Comparison of ENCODE assay signal across 23 cellular contexts in the genomic region with DNA sequence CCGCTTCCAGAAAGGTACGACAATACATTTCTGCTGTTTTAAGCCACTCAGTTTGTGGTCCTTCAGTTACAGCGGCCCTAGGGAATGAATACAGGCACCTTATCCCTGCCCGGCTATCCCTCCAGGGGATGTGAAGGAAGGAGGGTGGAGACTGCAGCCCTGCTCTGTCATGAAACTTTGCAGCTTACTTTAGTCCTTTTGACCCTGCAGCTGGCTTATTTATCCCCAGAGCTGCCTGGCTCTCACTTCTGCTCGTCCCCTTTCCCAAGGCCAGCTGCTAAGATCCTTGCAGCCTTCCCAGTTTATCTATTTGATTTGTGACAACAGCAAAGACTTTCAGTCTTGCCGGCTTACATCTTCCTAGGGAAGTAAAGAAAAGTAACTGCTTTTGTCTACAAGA.
"Had no signal": no experiment of that assay in that cellular context is flagged by ENCODE, and none has a peak within 500 bp of the region (broad histone marks: within the 10 kb centered on the region; RNA-seq: fewer than 3 reads in every experiment).

No MANE protein-coding gene starts in this region.

- H3K36me3 ChIP-seq: esophagus muscularis mucosa, gastrocnemius medialis, heart right ventricle, lower lobe of right lung, neutrophil, suprapubic skin, tibial artery, upper lobe of left lung, uterus had no signal

- ATAC-seq: gastrocnemius medialis; lower lobe of right lung; psoas muscle; stimulated activated effector memory CD8-positive, alpha-beta T cell treated with anti-CD3 and anti-CD28 coated beads, Interleukin-12 subunit alpha, Interleukin-12 subunit beta, amount 100 ng/mL, for 72 hours; stimulated activated naive CD8-positive, alpha-beta T cell treated with anti-CD3 and anti-CD28 coated beads, Interleukin-15, Interleukin-2, amounts not matched to agents 100 U/mL and 50 U/mL, for 24 hours had no signal

- H3K4me3 ChIP-seq: dorsolateral prefrontal cortex, esophagus muscularis mucosa, gastrocnemius medialis, heart right ventricle, lower lobe of right lung, psoas muscle, suprapubic skin, tibial artery, upper lobe of left lung, uterus had no signal

- H3K27ac ChIP-seq: dorsolateral prefrontal cortex, epithelial cell of prostate, esophagus muscularis mucosa, gastrocnemius medialis, heart right ventricle, lower lobe of right lung, neutrophil, psoas muscle, suprapubic skin, tibial artery, upper lobe of left lung, uterus had no signal

- H3K4me1 ChIP-seq: psoas muscle, tibial artery, uterus had no signal

- H3K27me3 ChIP-seq: dorsolateral prefrontal cortex, esophagus muscularis mucosa, neutrophil, suprapubic skin, tibial artery, upper lobe of left lung, uterus had no signal

- H3K9me3 ChIP-seq: esophagus muscularis mucosa, gastrocnemius medialis, heart right ventricle, lower lobe of right lung, neutrophil, psoas muscle, suprapubic skin, tibial artery, upper lobe of left lung, uterus had no signal

- DNase-seq: cortex of kidney; dorsolateral prefrontal cortex; effector CD8-positive, alpha-beta T cell; gastrocnemius medialis; heart right ventricle; hypothalamus; kidney glomerular epithelial cell; lower lobe of right lung; midbrain; naive B cell; nephron progenitor cell; psoas muscle; stimulated activated CD4-positive, alpha-beta T cell treated with anti-CD3 and anti-CD28 coated beads, Interleukin-4, amount 100 ng/mL, for 1 hour; stimulated activated CD8-positive, alpha-beta memory T cell treated with anti-CD3 and anti-CD28 coated beads, Interleukin-4, amount 100 ng/mL, for 48 hours; stimulated activated naive CD8-positive, alpha-beta T cell treated with anti-CD3 and anti-CD28 coated beads, Interleukin-15, Interleukin-2, amounts not matched to agents 100 U/mL and 50 U/mL, for 24 hours; tibial artery; upper lobe of left lung had no signal
